ENCODE assay signal across 7 cellular contexts in genomic region chr7:92831716-92832622, GRCh38. TPM values are rescaled to one million over a fixed set of nuclear protein-coding genes. Genes with fewer than 3 reads are reported as not detected.
DNase-seq lines count a peak whose midpoint lies in the region; ATAC-seq, FAIRE-seq and TF ChIP-seq lines count a peak whose summit lies in the region.

No MANE protein-coding gene starts in this region.

- peak; percentile 50 for FAIRE-seq in GM12892 (lab: Jason Lieb, UNC)

- peaks cover 57% of the 10 kb centered on the region for H3K79me2 ChIP-seq in OCI-LY1 (ENCODE audit: insufficient read depth, low read length)

- H3K27ac ChIP-seq in OCI-LY1 (ENCODE audit: low read depth, low read length, poor library complexity, severe bottlenecking) = peak overlapping the region; percentile 90

- H3K4me3 ChIP-seq in OCI-LY1 (ENCODE audit: low read depth, low read length, poor library complexity, severe bottlenecking) (peak overlapping the region; percentile 80), choroid plexus epithelial cell (ENCODE audit: low read depth, low read length) (peak overlapping the region; percentile 85), mucosa of stomach (ENCODE audit: low read length) (peak overlapping the region; percentile 80)

- H3K27me3 ChIP-seq in OCI-LY1 (ENCODE audit: insufficient read depth, low read length) (no peaks in the 10 kb centered on the region), mucosa of stomach (ENCODE audit: control insufficient read depth, insufficient read depth, low read length) (peaks cover 2% of the 10 kb centered on the region)

- no peaks in the 10 kb centered on the region for H4K20me1 ChIP-seq in OCI-LY1 (ENCODE audit: insufficient read depth, low read length)

- H3K4me1 ChIP-seq in OCI-LY1 (ENCODE audit: insufficient read depth, low read length, severe bottlenecking) (peaks cover 38% of the 10 kb centered on the region), mucosa of stomach (ENCODE audit: control insufficient read depth, insufficient read depth, low read length) (peaks cover 18% of the 10 kb centered on the region)

- DNase-seq in GM12892 (ENCODE audit: insufficient read length) = no peak
- peak; percentile 89 for DNase-seq in choroid plexus epithelial cell (ENCODE audit: low read depth)
- no peak for DNase-seq in NCI-H1436 treated with DMSO at 0.1 percent for 48 hours (lab: John Stamatoyannopoulos, UW)

- no peak for ATAC-seq in HG02763 (IDR thresholded peaks at IDR 0.05; ENCODE audit: unreplicated experiment)
- ATAC-seq in GM21526 (IDR thresholded peaks at IDR 0.05; ENCODE audit: low FRiP score, unreplicated experiment) = no peak

- H3F3A ChIP-seq in OCI-LY1 (ENCODE audit: insufficient read depth, low read length) = 0 out of 2 replicates have a peak, but pooled peaks cover under 1% of the 10 kb centered on the region

- no peaks in the 10 kb centered on the region for H3K9me3 ChIP-seq in OCI-LY1 (ENCODE audit: low read length)
- no peaks in the 10 kb centered on the region for H3K9me3 ChIP-seq in mucosa of stomach (ENCODE audit: control insufficient read depth, low read length)

- H3K4me2 ChIP-seq in OCI-LY1 (ENCODE audit: low read length) = peak overlapping the region; percentile 86

- H3K36me3 ChIP-seq in OCI-LY1 (ENCODE audit: insufficient read depth, low read length) (peaks cover 50% of the 10 kb centered on the region), mucosa of stomach (ENCODE audit: control insufficient read depth, insufficient read depth, low read length) (no peaks in the 10 kb centered on the region)

- H3K9ac ChIP-seq in OCI-LY1 (ENCODE audit: low read length) (peak overlapping the region; percentile 64), mucosa of stomach (ENCODE audit: low read length) (peak overlapping the region; percentile 73)

- TF ChIP-seq CTCF in OCI-LY1 (IDR thresholded peaks at IDR 0.05; ENCODE audit: low read length) (no peak), choroid plexus epithelial cell (conservative IDR thresholded peaks at IDR 0.05; ENCODE audit: low read depth, low read length) (no peak)

- H2AFZ ChIP-seq in OCI-LY1 (ENCODE audit: low read length) = no peak overlapping the region

- peak; percentile 41; the same call in 1 of the 2 replicates for TF ChIP-seq POLR2A in GM12892 (IDR thresholded peaks at IDR 0.05; ENCODE audit: low read depth, low read length)

- H3K9me2 ChIP-seq in OCI-LY1 (ENCODE audit: low read depth, low read length) = no peaks in the 10 kb centered on the region

RNA-seq across cellular contexts. Expression of gene CDK6, which starts 4.4 kb away (rescaled TPM):
- 19.7 TPM for polyA plus RNA-seq in GM12892 (2012; ENCODE audit: missing spikeins)
